Comparison of ENCODE assay signal across 11 cellular contexts in genomic region chrX:155231163-155231562, GRCh38. TPM values are rescaled to one million over a fixed set of nuclear protein-coding genes. Genes with fewer than 3 reads are reported as not detected.
DNase-seq lines count a peak whose midpoint lies in the region; ATAC-seq, FAIRE-seq and TF ChIP-seq lines count a peak whose summit lies in the region.
"Had no signal": no experiment of that assay in that cellular context is flagged by ENCODE, and none has a peak within 500 bp of the region (broad histone marks: within the 10 kb centered on the region; RNA-seq: fewer than 3 reads in every experiment).

No MANE protein-coding gene starts in this region.

- H3K4me1 ChIP-seq in BE2C = no peaks in the 10 kb centered on the region

- H3K27ac ChIP-seq in WERI-Rb-1 = no peak overlapping the region

- H3K36me3 Mint-ChIP-seq in activated T-cell treated with anti-CD3 and anti-CD28 coated beads, Interleukin-2, amount 50 U/mL, for 4 hours (ENCODE audit: insufficient read depth) = peaks cover 24% of the 10 kb centered on the region
- H3K36me3 Mint-ChIP-seq: natural killer cell had no signal

- peaks cover 13% of the 10 kb centered on the region for H3K4me1 Mint-ChIP-seq in activated T-cell treated with anti-CD3 and anti-CD28 coated beads, Interleukin-2, amount 50 U/mL, for 4 hours (ENCODE audit: low read depth)

- H3K9me3 Mint-ChIP-seq in activated T-cell treated with anti-CD3 and anti-CD28 coated beads, Interleukin-2, amount 50 U/mL, for 4 hours = no peaks in the 10 kb centered on the region
- H3K9me3 Mint-ChIP-seq: natural killer cell; stimulated activated naive CD8-positive, alpha-beta T cell treated with anti-CD3 and anti-CD28 coated beads, Interleukin-15, Interleukin-2, amounts not matched to agents 100 ng/mL and 50 ng/mL, for 24 hours had no signal

- peak; percentile 95 for FAIRE-seq in GM18507 (lab: Jason Lieb, UNC)

- H3K36me3 ChIP-seq in WERI-Rb-1 (peaks cover 78% of the 10 kb centered on the region), BE2C (peaks cover 21% of the 10 kb centered on the region)

- peak; percentile 5 for DNase-seq in GM18507 (ENCODE audit: extremely low spot score, insufficient read length, low read depth)
- DNase-seq in RPMI8226 = peak; percentile 20
- DNase-seq in WERI-Rb-1 = no peak
- no peak for DNase-seq in BE2C
- DNase-seq in activated T-cell treated with anti-CD3 and anti-CD28 coated beads, Interleukin-2, amount 50 U/mL, for 4 hours = no peak
- DNase-seq: natural killer cell had no signal

- H3K27me3 Mint-ChIP-seq in activated T-cell treated with anti-CD3 and anti-CD28 coated beads, Interleukin-2, amount 50 U/mL, for 4 hours (ENCODE audit: low read depth) = no peaks in the 10 kb centered on the region
- H3K27me3 Mint-ChIP-seq: stimulated activated naive CD8-positive, alpha-beta T cell treated with anti-CD3 and anti-CD28 coated beads, Interleukin-15, Interleukin-2, amounts not matched to agents 100 ng/mL and 50 ng/mL, for 24 hours had no signal

- peak; percentile 82 for ATAC-seq in GM19395 (IDR thresholded peaks at IDR 0.05; ENCODE audit: unreplicated experiment)
- ATAC-seq in HG02885 (IDR thresholded peaks at IDR 0.05; ENCODE audit: poor library complexity, unreplicated experiment) = peak; percentile 88
- no peak for ATAC-seq in GM21423 (IDR thresholded peaks at IDR 0.05; ENCODE audit: unreplicated experiment)
- no peak for ATAC-seq in activated T-cell treated with anti-CD3 and anti-CD28 coated beads, Interleukin-2, amount 50 U/mL, for 4 hours
- ATAC-seq: natural killer cell had no signal

- no peaks in the 10 kb centered on the region for H3K9me3 ChIP-seq in WERI-Rb-1 (ENCODE audit: severe bottlenecking)
- H3K9me3 ChIP-seq in BE2C = no peaks in the 10 kb centered on the region

- H3K4me3 ChIP-seq in WERI-Rb-1 (ENCODE audit: low read depth, low read length) = no peak overlapping the region
- no peak overlapping the region for H3K4me3 ChIP-seq in BE2C (ENCODE audit: low read depth, low read length)

- no peaks in the 10 kb centered on the region for H3K27me3 ChIP-seq in WERI-Rb-1 (ENCODE audit: insufficient read depth, low read depth, severe bottlenecking)
- H3K27me3 ChIP-seq in BE2C = no peaks in the 10 kb centered on the region

- no peak overlapping the region for H3K4me3 Mint-ChIP-seq in activated T-cell treated with anti-CD3 and anti-CD28 coated beads, Interleukin-2, amount 50 U/mL, for 4 hours
- H3K4me3 Mint-ChIP-seq: natural killer cell; stimulated activated naive CD8-positive, alpha-beta T cell treated with anti-CD3 and anti-CD28 coated beads, Interleukin-15, Interleukin-2, amounts not matched to agents 100 ng/mL and 50 ng/mL, for 24 hours had no signal

- TF ChIP-seq CTCF in WERI-Rb-1 (IDR thresholded peaks at IDR 0.05; ENCODE audit: low read depth, low read length) (no peak), BE2C (IDR thresholded peaks at IDR 0.05; ENCODE audit: low read depth, low read length) (no peak)

RNA-seq across cellular contexts. Expression of gene VBP1, which starts 14.9 kb away (rescaled TPM):
- 65.3 TPM for polyA plus RNA-seq in BE2C (2012; ENCODE audit: insufficient read depth, insufficient read length, low read depth)
- total RNA-seq in activated T-cell treated with anti-CD3 and anti-CD28 coated beads, Interleukin-2, amount 50 U/mL, for 4 hours = 10 to 100 TPM; 83.6 to 88.2 (median 86.5) TPM

RNA-seq across cellular contexts. Expression of gene RAB39B, which starts 33.1 kb away (rescaled TPM):
- polyA plus RNA-seq in BE2C (2012; ENCODE audit: insufficient read depth, insufficient read length, low read depth) = 12.0 TPM
- 1 to 10 TPM; 8.1 to 9.6 (median 8.4) TPM for total RNA-seq in activated T-cell treated with anti-CD3 and anti-CD28 coated beads, Interleukin-2, amount 50 U/mL, for 4 hours
- total RNA-seq: epithelial cell of proximal tubule had no signal

Comparison
In these comparisons a context has a peak if more than half of its experiments do, and no peak if none do; other contexts are left out.
1. DNase-seq: peak in GM18507 (single experiment) and RPMI8226 (single experiment); none in WERI-Rb-1 (single experiment), BE2C (single experiment) and activated T-cell treated with anti-CD3 and anti-CD28 coated beads, Interleukin-2, amount 50 U/mL, for 4 hours (single experiment).
2. ATAC-seq: peak in GM19395 (single experiment) and HG02885 (single experiment); none in GM21423 (single experiment) and activated T-cell treated with anti-CD3 and anti-CD28 coated beads, Interleukin-2, amount 50 U/mL, for 4 hours (0 of 2).